ENCODE assay signal across 21 cellular contexts in genomic region chr1:15941044-15941840, GRCh38. TPM values are rescaled to one million over a fixed set of nuclear protein-coding genes. Genes with fewer than 3 reads are reported as not detected.
A peak's percentile ranks its signal among the peaks of the same experiment; 100 is the strongest.
DNase-seq lines count a peak whose midpoint lies in the region.
"Had no signal": no experiment of that assay in that cellular context is flagged by ENCODE, and none has a peak within 500 bp of the region (broad histone marks: within the 10 kb centered on the region; RNA-seq: fewer than 3 reads in every experiment).

No MANE protein-coding gene starts in this region.

- 95% methylated on average over 11 of the region's 13 CpGs for WGBS in mesenchymal stem cell

- no peak overlapping the region for H3K14ac ChIP-seq in mesenchymal stem cell (ENCODE audit: low read length in 2 of 2)

- H2AK5ac ChIP-seq in mesenchymal stem cell (ENCODE audit: low read length, severe bottlenecking), result no peak overlapping the region

- H3K4me1 Mint-ChIP-seq in activated naive CD4-positive, alpha-beta T cell treated with anti-CD3 and anti-CD28 coated beads for 36 hours (ENCODE audit: low read depth), result no peaks in the 10 kb centered on the region
- H3K4me1 Mint-ChIP-seq in activated naive CD8-positive, alpha-beta T cell treated with anti-CD3 and anti-CD28 coated beads for 36 hours, result peaks cover 10% of the 10 kb centered on the region

- no peak overlapping the region for H2BK5ac ChIP-seq in mesenchymal stem cell (ENCODE audit: low read depth, low read length, poor library complexity, severe bottlenecking)

- H3K79me1 ChIP-seq in mesenchymal stem cell (replicated peaks; ENCODE audit: low read length, poor library complexity, severe bottlenecking), result peaks cover 54% of the 10 kb centered on the region

- no peak overlapping the region for H3K18ac ChIP-seq in mesenchymal stem cell (ENCODE audit: low read depth in 1 of 2, low read length in 2 of 2)

- no peaks in the 10 kb centered on the region for H3K27me3 ChIP-seq in mesenchymal stem cell (ENCODE audit: control insufficient read depth in 1 of 2, insufficient read depth in 1 of 2, low read length in 2 of 2)

- H3K4ac ChIP-seq in mesenchymal stem cell (ENCODE audit: low read depth in 1 of 2, low read length in 2 of 2), result no peak overlapping the region

- H3K9me3 Mint-ChIP-seq in activated naive CD4-positive, alpha-beta T cell treated with anti-CD3 and anti-CD28 coated beads for 36 hours, result no peaks in the 10 kb centered on the region
- no peaks in the 10 kb centered on the region for H3K9me3 Mint-ChIP-seq in activated naive CD8-positive, alpha-beta T cell treated with anti-CD3 and anti-CD28 coated beads for 36 hours
- H3K9me3 Mint-ChIP-seq: CD4-positive, CD25-positive, alpha-beta regulatory T cell had no signal

- H3K27me3 Mint-ChIP-seq in activated naive CD4-positive, alpha-beta T cell treated with anti-CD3 and anti-CD28 coated beads for 36 hours (ENCODE audit: low read depth), result no peaks in the 10 kb centered on the region
- H3K27me3 Mint-ChIP-seq in activated naive CD8-positive, alpha-beta T cell treated with anti-CD3 and anti-CD28 coated beads for 36 hours, result no peaks in the 10 kb centered on the region
- H3K27me3 Mint-ChIP-seq: activated CD4-positive, alpha-beta T cell treated with anti-CD3 and anti-CD28 coated beads for 36 hours; CD4-positive, CD25-positive, alpha-beta regulatory T cell had no signal

- H3K36me3 ChIP-seq in mesenchymal stem cell (ENCODE audit: control insufficient read depth in 1 of 2, insufficient read depth in 2 of 2, low read depth in 1 of 2, low read length in 2 of 2), result peaks cover 85 to 96% of the 10 kb centered on the region in 2 experiments

- no peak overlapping the region for H3K4me3 ChIP-seq in mesenchymal stem cell (ENCODE audit: insufficient read depth in 1 of 2, low read depth in 1 of 2, low read length in 2 of 2)
- H3K4me3 ChIP-seq: mucosa of descending colon, PC-9, SK-N-MC had no signal

- peak overlapping the region in 1 of 2 experiments; percentile 14 for H3K23ac ChIP-seq in mesenchymal stem cell (ENCODE audit: low read length in 2 of 2)

- no peak overlapping the region for H2BK120ac ChIP-seq in mesenchymal stem cell (ENCODE audit: low read depth, low read length)

- no peak overlapping the region for H3K4me2 ChIP-seq in mesenchymal stem cell (ENCODE audit: low read length, poor library complexity, severe bottlenecking)
- H3K4me2 ChIP-seq: PC-9 had no signal

- H2AFZ ChIP-seq in mesenchymal stem cell (ENCODE audit: low read depth, low read length), result no peak overlapping the region
- H2AFZ ChIP-seq: PC-9 had no signal

- no peak overlapping the region for H2BK15ac ChIP-seq in mesenchymal stem cell (ENCODE audit: low read depth, poor library complexity, severe bottlenecking)

- H3K9me3 ChIP-seq in mesenchymal stem cell (ENCODE audit: control insufficient read depth, low read length), result no peaks in the 10 kb centered on the region
- H3K9me3 ChIP-seq: mucosa of descending colon had no signal

- H3K4me3 Mint-ChIP-seq in activated naive CD4-positive, alpha-beta T cell treated with anti-CD3 and anti-CD28 coated beads for 36 hours, result no peak overlapping the region
- H3K4me3 Mint-ChIP-seq in activated naive CD8-positive, alpha-beta T cell treated with anti-CD3 and anti-CD28 coated beads for 36 hours, result no peak overlapping the region
- H3K4me3 Mint-ChIP-seq: activated CD4-positive, alpha-beta T cell treated with anti-CD3 and anti-CD28 coated beads for 36 hours; CD4-positive, CD25-positive, alpha-beta regulatory T cell had no signal

- DNase-seq in activated naive CD4-positive, alpha-beta T cell treated with anti-CD3 and anti-CD28 coated beads for 36 hours, result peak; percentile 4
- no peak for DNase-seq in activated naive CD4-positive, alpha-beta T cell treated with Interleukin-2 at 50 U/mL for 16 hours
- no peak for DNase-seq in activated naive CD8-positive, alpha-beta T cell treated with anti-CD3 and anti-CD28 coated beads for 36 hours
- DNase-seq in mesenchymal stem cell, result no peak
- DNase-seq in substantia nigra (lab: John Stamatoyannopoulos, UW), result no peak
- no peak for DNase-seq in NCI-H2081 (lab: John Stamatoyannopoulos, UW)
- DNase-seq in HuH-7.5 (ENCODE audit: low spot score), result no peak
- no peak for DNase-seq in HuH-7 (ENCODE audit: low spot score)
- DNase-seq: ACHN; activated CD4-positive, alpha-beta T cell treated with anti-CD3 and anti-CD28 coated beads for 36 hours; CD4-positive, CD25-positive, alpha-beta regulatory T cell; hypothalamus; Kasumi-1; mucosa of descending colon; NCI-H1105 treated with DMSO at 0.1 percent for 48 hours; NCI-H2171 treated with DMSO at 0.1 percent for 48 hours; NCI-H748 treated with DMSO at 0.1 percent for 48 hours; nucleus accumbens; PC-9; stimulated activated CD4-positive, alpha-beta T cell treated with anti-CD3 and anti-CD28 coated beads, Interleukin-4, amount 100 ng/mL, for 4 hours had no signal

- peak overlapping the region; percentile 34 for H4K91ac ChIP-seq in mesenchymal stem cell (ENCODE audit: low read length)

- no peak overlapping the region for H4K8ac ChIP-seq in mesenchymal stem cell (ENCODE audit: low read length)

- H3K4me1 ChIP-seq in mesenchymal stem cell (ENCODE audit: control insufficient read depth, insufficient read depth, low read depth, low read length), result peaks cover 24% of the 10 kb centered on the region

- intact Hi-C loops in activated naive CD4-positive, alpha-beta T cell treated with anti-CD3 and anti-CD28 coated beads for 36 hours (cut with micrococcal nuclease), result no loop called here

- CTCF ChIA-PET in activated naive CD4-positive, alpha-beta T cell treated with anti-CD3 and anti-CD28 coated beads for 36 hours (lab: Charles Lee), result no interaction called here

- no peak overlapping the region for H2BK12ac ChIP-seq in mesenchymal stem cell (ENCODE audit: low read length in 2 of 2)

- H3K9ac ChIP-seq in mesenchymal stem cell (ENCODE audit: low read length), result no peak overlapping the region

- H3K27ac Mint-ChIP-seq in activated naive CD4-positive, alpha-beta T cell treated with anti-CD3 and anti-CD28 coated beads for 36 hours, result no peak overlapping the region
- peak overlapping the region; percentile 25 for H3K27ac Mint-ChIP-seq in activated naive CD8-positive, alpha-beta T cell treated with anti-CD3 and anti-CD28 coated beads for 36 hours

- H3K36me3 Mint-ChIP-seq in activated naive CD4-positive, alpha-beta T cell treated with anti-CD3 and anti-CD28 coated beads for 36 hours (ENCODE audit: low read depth), result peaks cover 18% of the 10 kb centered on the region
- peaks cover 17% of the 10 kb centered on the region for H3K36me3 Mint-ChIP-seq in activated naive CD8-positive, alpha-beta T cell treated with anti-CD3 and anti-CD28 coated beads for 36 hours

- H3K27ac ChIP-seq in mesenchymal stem cell (ENCODE audit: low read length, poor library complexity, severe bottlenecking) (no peak overlapping the region), substantia nigra (ENCODE audit: low read depth, low read length, poor library complexity, severe bottlenecking) (peak overlapping the region; percentile 21)
- H3K27ac ChIP-seq: PC-9 had no signal

RNA-seq across cellular contexts. Expression of gene ZBTB17, which starts 34.7 kb away (rescaled TPM):
- total RNA-seq in activated naive CD4-positive, alpha-beta T cell treated with anti-CD3 and anti-CD28 coated beads for 36 hours, result 10 to 100 TPM; 34.8 to 37.5 TPM
- total RNA-seq in activated naive CD8-positive, alpha-beta T cell treated with anti-CD3 and anti-CD28 coated beads for 36 hours, result 10 to 100 TPM; 52.3 to 56.1 TPM
- 17.2 TPM for polyA plus RNA-seq in mesenchymal stem cell (2013, experiment 1 of 2)
- polyA plus RNA-seq in mesenchymal stem cell (2013, experiment 2 of 2), result 16.9 TPM
